12 cellular contexts compared by ENCODE assay signal in genomic region chr5:77973253-77973609, GRCh38.
A peak's percentile ranks its signal among the peaks of the same experiment; 100 is the strongest.
DNase-seq lines count a peak whose midpoint lies in the region; ATAC-seq and TF ChIP-seq lines count a peak whose summit lies in the region.
"Had no signal": no experiment of that assay in that cellular context is flagged by ENCODE, and none has a peak within 500 bp of the region (broad histone marks: within the 10 kb centered on the region; RNA-seq: fewer than 3 reads in every experiment).

No MANE protein-coding gene starts in this region.

- peaks cover 3% of the 10 kb centered on the region for H3K4me1 ChIP-seq in BE2C
- peaks cover 5% of the 10 kb centered on the region for H3K4me1 ChIP-seq in colonic mucosa
- H3K4me1 ChIP-seq in mucosa of rectum (ENCODE audit: control insufficient read depth in 2 of 2, insufficient read depth in 2 of 2, low read length in 2 of 2): peaks cover 5 to 12% of the 10 kb centered on the region in 2 donors

- no peak overlapping the region for H3K27ac ChIP-seq in colonic mucosa
- no peak overlapping the region for H3K27ac ChIP-seq in mucosa of rectum (ENCODE audit: low read depth in 2 of 2, low read length in 2 of 2)
- H3K27ac ChIP-seq: pancreas had no signal

- peak overlapping the region; percentile 69 for H3K4me3 ChIP-seq in BE2C (ENCODE audit: low read depth, low read length)
- peak overlapping the region; percentile 34; the same call in 1 of the 2 replicates for H3K4me3 ChIP-seq in H7 (ENCODE audit: insufficient read depth, low read depth, low read length)
- H3K4me3 ChIP-seq in colonic mucosa: no peak overlapping the region
- peak overlapping the region; percentile 41 to 55 for H3K4me3 ChIP-seq in mucosa of rectum (ENCODE audit: low read length in 2 of 2)

- H3K36me3 ChIP-seq in BE2C (no peaks in the 10 kb centered on the region), H7 (replicated peaks; ENCODE audit: control insufficient read depth, insufficient read depth, low read length) (no peaks in the 10 kb centered on the region), colonic mucosa (no peaks in the 10 kb centered on the region), mucosa of rectum (ENCODE audit: control insufficient read depth in 2 of 2, insufficient read depth in 2 of 2, low read length in 2 of 2) (no peaks in the 10 kb centered on the region)
- H3K36me3 ChIP-seq: pancreas had no signal

- ATAC-seq in GM21360 (IDR thresholded peaks at IDR 0.05; ENCODE audit: unreplicated experiment): no peak

- TF ChIP-seq CTCF in BE2C (IDR thresholded peaks at IDR 0.05; ENCODE audit: low read depth, low read length) (peak; percentile 23; the same call in 1 of the 2 replicates), colonic mucosa (IDR thresholded peaks at IDR 0.05) (no peak)

- no peaks in the 10 kb centered on the region for H3K9me3 ChIP-seq in BE2C
- H3K9me3 ChIP-seq in colonic mucosa: no peaks in the 10 kb centered on the region
- no peaks in the 10 kb centered on the region for H3K9me3 ChIP-seq in mucosa of rectum (ENCODE audit: control insufficient read depth in 2 of 2, low read length in 2 of 2)
- H3K9me3 ChIP-seq: pancreas had no signal

- H3K27me3 ChIP-seq in BE2C: 0 out of 2 replicates have a peak, but pooled peaks cover 2% of the 10 kb centered on the region
- H3K27me3 ChIP-seq in H7 (ENCODE audit: control insufficient read depth, insufficient read depth, low read length): peaks cover 52% of the 10 kb centered on the region
- H3K27me3 ChIP-seq in colonic mucosa: peaks cover 39% of the 10 kb centered on the region
- peaks cover 24 to 40% of the 10 kb centered on the region in 2 donors for H3K27me3 ChIP-seq in mucosa of rectum (ENCODE audit: control insufficient read depth in 2 of 2, insufficient read depth in 2 of 2, low read length in 2 of 2)

- DNase-seq in BE2C (peak; percentile 43), H7 (peak; percentile 88), colonic mucosa (peak; percentile 30), SHP77 treated with DMSO at 0.1 percent for 48 hours (lab: John Stamatoyannopoulos, UW) (no peak), SW480 (ENCODE audit: low spot score) (no peak), SIG-M5 treated with dmso at 0.1 percent for 504 hours (lab: John Stamatoyannopoulos, UW; ENCODE audit: unreplicated experiment) (no peak)
- DNase-seq: DMS153, NCI-H1417 treated with DMSO at 0.1 percent for 48 hours, SIG-M5 had no signal

- H3K9ac ChIP-seq in colonic mucosa (ENCODE audit: low read depth in 2 of 2, low read length in 2 of 2) (no peak overlapping the region), mucosa of rectum (ENCODE audit: low read depth in 1 of 2, low read length in 2 of 2) (no peak overlapping the region)

- intact Hi-C loops in colonic mucosa (cut with DNase I): no loop called here

Comparison
In these comparisons a context has a peak if more than half of its experiments do, and no peak if none do; other contexts are left out.
1. DNase-seq: peak in BE2C (single experiment), H7 (single experiment) and colonic mucosa (single experiment); none in SHP77 treated with DMSO at 0.1 percent for 48 hours (single experiment), SW480 (single experiment) and SIG-M5 treated with dmso at 0.1 percent for 504 hours (single experiment).